Comparison of ENCODE assay signal across 14 cellular contexts in the genomic region with DNA sequence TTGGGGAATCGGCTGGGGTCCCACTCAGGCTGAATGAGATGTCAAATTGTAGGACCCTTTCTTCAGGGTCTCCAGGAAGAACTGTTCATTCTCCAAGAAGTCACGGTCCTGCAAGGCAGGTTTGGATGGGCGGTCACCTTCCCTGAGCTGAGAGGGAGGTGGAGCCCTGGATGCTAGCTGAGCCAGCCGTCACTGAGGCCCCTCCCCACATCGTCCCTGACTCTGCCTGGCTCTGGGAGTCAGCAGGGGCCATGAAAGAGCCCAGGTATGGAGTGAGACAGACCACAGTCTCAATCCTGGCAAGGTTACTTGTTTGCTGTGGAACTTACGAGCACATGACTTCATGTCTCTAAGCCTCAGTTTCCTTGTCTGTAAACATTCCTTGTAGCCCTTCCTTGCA. TPM values are rescaled to one million over a fixed set of nuclear protein-coding genes. Genes with fewer than 3 reads are reported as not detected.
A peak's percentile ranks its signal among the peaks of the same experiment; 100 is the strongest.
DNase-seq lines count a peak whose midpoint lies in the region; ATAC-seq and TF ChIP-seq lines count a peak whose summit lies in the region.
"Had no signal": no experiment of that assay in that cellular context is flagged by ENCODE, and none has a peak within 500 bp of the region (broad histone marks: within the 10 kb centered on the region; RNA-seq: fewer than 3 reads in every experiment).

No MANE protein-coding gene starts in this region.

- no peak overlapping the region for H2AK5ac ChIP-seq in mesendoderm (ENCODE audit: low read length)

- H3K79me2 ChIP-seq in mesendoderm (ENCODE audit: control insufficient read depth, insufficient read depth, low read length) = no peaks in the 10 kb centered on the region

- intact Hi-C loops in activated T-helper 2 cell treated with anti-CD3 and anti-CD28 coated beads, Interferon-gamma antibody, Interleukin-2, Interleukin-4, amounts not matched to agents 10 μg/mL and 5 μg/mL and 100 μg/mL, durations not matched to agents 14 hours and 24 hours and 36 hours (cut with micrococcal nuclease) = no loop called here

- H3K27ac Mint-ChIP-seq in activated T-helper 2 cell treated with anti-CD3 and anti-CD28 coated beads, Interferon-gamma antibody, Interleukin-2, Interleukin-4, amounts not matched to agents 10 μg/mL and 5 μg/mL and 100 μg/mL, durations not matched to agents 14 hours and 24 hours and 36 hours = no peak overlapping the region
- H3K27ac Mint-ChIP-seq: stimulated activated memory B cell treated with anti-CD40 and anti-IgM and Interleukin-4, amounts not matched to agents 10 μg/mL and 1 μg/mL and 100 μg/mL, for 72 hours had no signal

- no peaks in the 10 kb centered on the region for H3K36me3 Mint-ChIP-seq in activated T-helper 2 cell treated with anti-CD3 and anti-CD28 coated beads, Interferon-gamma antibody, Interleukin-2, Interleukin-4, amounts not matched to agents 10 μg/mL and 5 μg/mL and 100 μg/mL, durations not matched to agents 14 hours and 24 hours and 36 hours (ENCODE audit: low read depth)

- peaks cover 5% of the 10 kb centered on the region for H3K4me1 Mint-ChIP-seq in activated T-helper 2 cell treated with anti-CD3 and anti-CD28 coated beads, Interferon-gamma antibody, Interleukin-2, Interleukin-4, amounts not matched to agents 10 μg/mL and 5 μg/mL and 100 μg/mL, durations not matched to agents 14 hours and 24 hours and 36 hours (ENCODE audit: low read depth)
- H3K4me1 Mint-ChIP-seq: stimulated activated memory B cell treated with anti-CD40 and anti-IgM and Interleukin-4, amounts not matched to agents 10 μg/mL and 1 μg/mL and 100 μg/mL, for 72 hours had no signal

- no peak for ATAC-seq in RWPE2 (ENCODE audit: low read depth)
- ATAC-seq: HCT116; stimulated activated memory B cell treated with anti-CD40 and anti-IgM and Interleukin-4, amounts not matched to agents 10 μg/mL and 1 μg/mL and 100 μg/mL, for 72 hours had no signal

- in situ Hi-C loops in brain microvascular endothelial cell (cut with HindIII; ENCODE audit: low pct_ligation_motif_present, low sequenced_read_pairs) = no loop called here

- H4K5ac ChIP-seq in mesendoderm (ENCODE audit: low read length) = no peak overlapping the region

- no peak overlapping the region for H3K4me2 ChIP-seq in mesendoderm (ENCODE audit: low read length)

- no peak overlapping the region for H2BK5ac ChIP-seq in mesendoderm (ENCODE audit: low read length)

- H3K27ac ChIP-seq in RWPE2 (ENCODE audit: poor library complexity, severe bottlenecking) (peak overlapping the region; percentile 44), mesendoderm (ENCODE audit: low read depth, low read length) (no peak overlapping the region), brain microvascular endothelial cell (no peak overlapping the region)

- no peak overlapping the region for H3K18ac ChIP-seq in mesendoderm (ENCODE audit: low read length)

- no peak for TF ChIP-seq CTCF in RWPE2 (IDR thresholded peaks at IDR 0.05; ENCODE audit: poor library complexity, severe bottlenecking)
- TF ChIP-seq CTCF in brain microvascular endothelial cell (IDR thresholded peaks at IDR 0.05; ENCODE audit: low read depth, low read length, missing control alignments) = no peak

- H3K36me3 ChIP-seq in RWPE2 (ENCODE audit: low read depth) = peaks cover 7% of the 10 kb centered on the region
- H3K36me3 ChIP-seq in mesendoderm (ENCODE audit: control insufficient read depth, insufficient read depth, low read length) = no peaks in the 10 kb centered on the region
- H3K36me3 ChIP-seq in brain microvascular endothelial cell (replicated peaks) = no peaks in the 10 kb centered on the region

- no peak overlapping the region for H2BK120ac ChIP-seq in mesendoderm (ENCODE audit: low read depth, low read length)

- H3K79me1 ChIP-seq in mesendoderm (ENCODE audit: low read length) = no peaks in the 10 kb centered on the region

- H4K8ac ChIP-seq in mesendoderm (ENCODE audit: low read depth, low read length) = no peak overlapping the region

- H2BK15ac ChIP-seq in mesendoderm (replicated peaks; ENCODE audit: low read depth) = no peak overlapping the region

- no CpG with 5 or more reads among the region's 6 CpGs for WGBS in mesendoderm (ENCODE audit: extremely low coverage, insufficient coverage, low lambda C conversion rate)

- H3K23ac ChIP-seq in mesendoderm (ENCODE audit: low read length) = no peak overlapping the region

- peak; percentile 68 for DNase-seq in DMS53 treated with DMSO at 0.1 percent for 48 hours (lab: John Stamatoyannopoulos, UW; ENCODE audit: unreplicated experiment)
- DNase-seq in NCI-H2029 (lab: John Stamatoyannopoulos, UW) = peak; percentile 43
- DNase-seq in RWPE2 (ENCODE audit: low spot score) = no peak
- peak; percentile 69 for DNase-seq in mesendoderm
- no peak for DNase-seq in NCI-H524 treated with DMSO at 0.1 percent for 48 hours (lab: John Stamatoyannopoulos, UW)
- DNase-seq in brain microvascular endothelial cell = no peak
- no peak for DNase-seq in AML-193 (lab: John Stamatoyannopoulos, UW)
- DNase-seq in activated T-helper 2 cell treated with anti-CD3 and anti-CD28 coated beads, Interferon-gamma antibody, Interleukin-2, Interleukin-4, amounts not matched to agents 10 μg/mL and 5 μg/mL and 100 μg/mL, durations not matched to agents 14 hours and 24 hours and 36 hours (ENCODE audit: low spot score) = no peak
- DNase-seq: activated naive CD8-positive, alpha-beta T cell treated with anti-CD3 and anti-CD28 coated beads, Interleukin-2, amount 10 ng/mL, durations not matched to agents 7 days and 5 days; mucosa of descending colon; NCI-H187 treated with DMSO at 0.1 percent for 48 hours; stimulated activated CD4-positive, alpha-beta T cell treated with anti-CD3 and anti-CD28 coated beads, Interleukin-2, amount 100 ng/mL, for 24 hours had no signal

- H3K4me3 Mint-ChIP-seq in activated T-helper 2 cell treated with anti-CD3 and anti-CD28 coated beads, Interferon-gamma antibody, Interleukin-2, Interleukin-4, amounts not matched to agents 10 μg/mL and 5 μg/mL and 100 μg/mL, durations not matched to agents 14 hours and 24 hours and 36 hours (ENCODE audit: low read depth) = no peak overlapping the region
- H3K4me3 Mint-ChIP-seq: activated naive CD8-positive, alpha-beta T cell treated with anti-CD3 and anti-CD28 coated beads, Interleukin-2, amount 10 ng/mL, durations not matched to agents 7 days and 5 days; stimulated activated memory B cell treated with anti-CD40 and anti-IgM and Interleukin-4, amounts not matched to agents 10 μg/mL and 1 μg/mL and 100 μg/mL, for 72 hours had no signal

- H3K27me3 ChIP-seq in RWPE2 (ENCODE audit: insufficient read depth, poor library complexity, severe bottlenecking) (no peaks in the 10 kb centered on the region), mesendoderm (ENCODE audit: insufficient read depth, low read length, poor library complexity) (no peaks in the 10 kb centered on the region), brain microvascular endothelial cell (replicated peaks) (no peaks in the 10 kb centered on the region)

- no peaks in the 10 kb centered on the region for H3K27me3 Mint-ChIP-seq in activated T-helper 2 cell treated with anti-CD3 and anti-CD28 coated beads, Interferon-gamma antibody, Interleukin-2, Interleukin-4, amounts not matched to agents 10 μg/mL and 5 μg/mL and 100 μg/mL, durations not matched to agents 14 hours and 24 hours and 36 hours (ENCODE audit: low read depth)
- H3K27me3 Mint-ChIP-seq: activated naive CD8-positive, alpha-beta T cell treated with anti-CD3 and anti-CD28 coated beads, Interleukin-2, amount 10 ng/mL, durations not matched to agents 7 days and 5 days; stimulated activated memory B cell treated with anti-CD40 and anti-IgM and Interleukin-4, amounts not matched to agents 10 μg/mL and 1 μg/mL and 100 μg/mL, for 72 hours had no signal

- H3K4me1 ChIP-seq in RWPE2 (ENCODE audit: insufficient read depth, poor library complexity, severe bottlenecking) (peaks cover 10% of the 10 kb centered on the region), mesendoderm (ENCODE audit: control insufficient read depth, low read depth, low read length) (no peaks in the 10 kb centered on the region)

- H3K9me3 ChIP-seq in RWPE2 (ENCODE audit: severe bottlenecking) = no peaks in the 10 kb centered on the region
- H3K9me3 ChIP-seq: mucosa of descending colon had no signal

- no peak overlapping the region for H3K4me3 ChIP-seq in RWPE2 (ENCODE audit: severe bottlenecking)
- no peak overlapping the region for H3K4me3 ChIP-seq in mesendoderm (ENCODE audit: low read length)
- H3K4me3 ChIP-seq in brain microvascular endothelial cell (ENCODE audit: low read depth, low read length) = no peak overlapping the region
- H3K4me3 ChIP-seq: mucosa of descending colon had no signal

- H3K9ac ChIP-seq in mesendoderm (ENCODE audit: low read length) = peak overlapping the region; percentile 13

- peak overlapping the region; percentile 52 for H3K56ac ChIP-seq in mesendoderm (ENCODE audit: low read length)

- H3K4ac ChIP-seq in mesendoderm (ENCODE audit: low read depth, low read length) = no peak overlapping the region

- H3K9me3 Mint-ChIP-seq in activated T-helper 2 cell treated with anti-CD3 and anti-CD28 coated beads, Interferon-gamma antibody, Interleukin-2, Interleukin-4, amounts not matched to agents 10 μg/mL and 5 μg/mL and 100 μg/mL, durations not matched to agents 14 hours and 24 hours and 36 hours = no peaks in the 10 kb centered on the region
- H3K9me3 Mint-ChIP-seq: activated naive CD8-positive, alpha-beta T cell treated with anti-CD3 and anti-CD28 coated beads, Interleukin-2, amount 10 ng/mL, durations not matched to agents 7 days and 5 days; stimulated activated memory B cell treated with anti-CD40 and anti-IgM and Interleukin-4, amounts not matched to agents 10 μg/mL and 1 μg/mL and 100 μg/mL, for 72 hours had no signal

RNA-seq across cellular contexts. Expression of a gene that starts 6.0 kb away (rescaled TPM):
- polyA plus RNA-seq in mesendoderm (2013, experiment 1 of 2) = 67.5 TPM
- 68.9 TPM for polyA plus RNA-seq in mesendoderm (2013, experiment 2 of 2)
- total RNA-seq in activated T-helper 2 cell treated with anti-CD3 and anti-CD28 coated beads, Interferon-gamma antibody, Interleukin-2, Interleukin-4, amounts not matched to agents 10 μg/mL and 5 μg/mL and 100 μg/mL, durations not matched to agents 14 hours and 24 hours and 36 hours = 127 and 139 TPM in 2 replicates

RNA-seq across cellular contexts. Expression of a gene that starts 13.9 kb away (rescaled TPM):
- 31.0 TPM for polyA plus RNA-seq in mesendoderm (2013, experiment 1 of 2)
- polyA plus RNA-seq in mesendoderm (2013, experiment 2 of 2) = 30.0 TPM
- total RNA-seq in activated T-helper 2 cell treated with anti-CD3 and anti-CD28 coated beads, Interferon-gamma antibody, Interleukin-2, Interleukin-4, amounts not matched to agents 10 μg/mL and 5 μg/mL and 100 μg/mL, durations not matched to agents 14 hours and 24 hours and 36 hours = 42.8 and 45.6 TPM in 2 replicates

RNA-seq across cellular contexts. Expression of a gene that starts 30.1 kb away (rescaled TPM):
- polyA plus RNA-seq in mesendoderm (2013, experiment 1 of 2) = 2.5 TPM
- polyA plus RNA-seq in mesendoderm (2013, experiment 2 of 2) = 2.7 TPM
- 15.0 and 17.6 TPM in 2 replicates for total RNA-seq in activated T-helper 2 cell treated with anti-CD3 and anti-CD28 coated beads, Interferon-gamma antibody, Interleukin-2, Interleukin-4, amounts not matched to agents 10 μg/mL and 5 μg/mL and 100 μg/mL, durations not matched to agents 14 hours and 24 hours and 36 hours

RNA-seq across cellular contexts. Expression of a gene that starts 32.3 kb away (rescaled TPM):
- polyA plus RNA-seq in mesendoderm (2013, experiment 1 of 2) = 1.5 TPM
- polyA plus RNA-seq in mesendoderm (2013, experiment 2 of 2) = 2.1 TPM
- total RNA-seq in activated T-helper 2 cell treated with anti-CD3 and anti-CD28 coated beads, Interferon-gamma antibody, Interleukin-2, Interleukin-4, amounts not matched to agents 10 μg/mL and 5 μg/mL and 100 μg/mL, durations not matched to agents 14 hours and 24 hours and 36 hours = 22.5 and 24.5 TPM in 2 replicates

RNA-seq across cellular contexts. Expression of a gene that starts 55.6 kb away (rescaled TPM):
- 70.2 TPM for polyA plus RNA-seq in mesendoderm (2013, experiment 1 of 2)
- 71.9 TPM for polyA plus RNA-seq in mesendoderm (2013, experiment 2 of 2)
- total RNA-seq in activated T-helper 2 cell treated with anti-CD3 and anti-CD28 coated beads, Interferon-gamma antibody, Interleukin-2, Interleukin-4, amounts not matched to agents 10 μg/mL and 5 μg/mL and 100 μg/mL, durations not matched to agents 14 hours and 24 hours and 36 hours = 79.3 and 80.7 TPM in 2 replicates

Comparison
In these comparisons a context has a peak if more than half of its experiments do, and no peak if none do; other contexts are left out.
1. DNase-seq: peak in DMS53 treated with DMSO at 0.1 percent for 48 hours (single experiment), NCI-H2029 (single experiment) and mesendoderm (single experiment); none in RWPE2 (single experiment), NCI-H524 treated with DMSO at 0.1 percent for 48 hours (single experiment), brain microvascular endothelial cell (single experiment), AML-193 (0 of 2) and activated T-helper 2 cell treated with anti-CD3 and anti-CD28 coated beads, Interferon-gamma antibody, Interleukin-2, Interleukin-4, amounts not matched to agents 10 μg/mL and 5 μg/mL and 100 μg/mL, durations not matched to agents 14 hours and 24 hours and 36 hours (single experiment).